ENCODE assay signal across 11 cellular contexts in genomic region chr11:73330569-73331093, GRCh38. TPM values are rescaled to one million over a fixed set of nuclear protein-coding genes. Genes with fewer than 3 reads are reported as not detected.
DNase-seq lines count a peak whose midpoint lies in the region; ATAC-seq, FAIRE-seq and TF ChIP-seq lines count a peak whose summit lies in the region.
"Had no signal": no experiment of that assay in that cellular context is flagged by ENCODE, and none has a peak within 500 bp of the region (broad histone marks: within the 10 kb centered on the region; RNA-seq: fewer than 3 reads in every experiment).

No MANE protein-coding gene starts in this region.

- H3K27ac ChIP-seq in astrocyte (ENCODE audit: low read depth, low read length) = peak overlapping the region; percentile 37
- peak overlapping the region; percentile 65 to 90 (median 81) for H3K27ac ChIP-seq in tibial nerve

- H3K27ac Mint-ChIP-seq in astrocyte (ENCODE audit: unreplicated experiment) = peak overlapping the region; percentile 92
- H3K27ac Mint-ChIP-seq: activated T-cell treated with anti-CD3 and anti-CD28 coated beads, Interleukin-2, amount 50 U/mL, for 72 hours had no signal

- H3K27me3 Mint-ChIP-seq in astrocyte (ENCODE audit: low read depth, unreplicated experiment) = no peaks in the 10 kb centered on the region

- TF ChIP-seq POLR2A in tibial nerve (IDR thresholded peaks at IDR 0.05) = no peak

- peak overlapping the region; percentile 55 for H3K4me3 Mint-ChIP-seq in astrocyte (ENCODE audit: unreplicated experiment)
- H3K4me3 Mint-ChIP-seq: activated T-cell treated with anti-CD3 and anti-CD28 coated beads, Interleukin-2, amount 50 U/mL, for 72 hours had no signal

- H3K79me2 ChIP-seq in astrocyte (ENCODE audit: insufficient read depth, low read length) = peaks cover 85% of the 10 kb centered on the region

- TF ChIP-seq CTCF in astrocyte (IDR thresholded peaks at IDR 0.05; ENCODE audit: insufficient read depth, low read depth, low read length) = peak; percentile 35
- TF ChIP-seq CTCF in tibial nerve (IDR thresholded peaks at IDR 0.05) = peak in 4 of 5 experiments; percentile 30 to 49 (median 30)

- H3K36me3 ChIP-seq in astrocyte (ENCODE audit: insufficient read depth, low read length) (no peaks in the 10 kb centered on the region), tibial nerve (no peaks in the 10 kb centered on the region)

- peaks cover 77% of the 10 kb centered on the region for H4K20me1 ChIP-seq in astrocyte (ENCODE audit: insufficient read depth, low read length)

- ATAC-seq in HG02763 (IDR thresholded peaks at IDR 0.05; ENCODE audit: unreplicated experiment) = no peak
- ATAC-seq: activated T-cell treated with anti-CD3 and anti-CD28 coated beads, Interleukin-2, amount 50 U/mL, for 72 hours had no signal

- no peaks in the 10 kb centered on the region for H3K9me3 ChIP-seq in astrocyte (ENCODE audit: insufficient read depth, low read depth, low read length)
- no peaks in the 10 kb centered on the region for H3K9me3 ChIP-seq in tibial nerve

- H3K4me2 ChIP-seq in astrocyte (ENCODE audit: low read length) = peak overlapping the region; percentile 80

- H3K36me3 Mint-ChIP-seq in astrocyte (ENCODE audit: low read depth, unreplicated experiment) = peaks cover 2% of the 10 kb centered on the region

- H2AFZ ChIP-seq in astrocyte (ENCODE audit: low read depth, low read length) = no peak overlapping the region

- DNase-seq in NCI-H2196 (lab: John Stamatoyannopoulos, UW; ENCODE audit: unreplicated experiment) (peak; percentile 7), NCI-H2196 treated with DMSO at 0.1 percent for 48 hours (lab: John Stamatoyannopoulos, UW; ENCODE audit: unreplicated experiment) (no peak), astrocyte (ENCODE audit: low read depth) (no peak), iris pigment epithelial cell (ENCODE audit: low read depth) (peak; percentile 70), tibial nerve (ENCODE audit: low spot score in 2 of 2) (no peak), epidermal melanocyte (ENCODE audit: insufficient read length, low spot score) (no peak), cortex of kidney (lab: John Stamatoyannopoulos, UW) (no peak)
- DNase-seq: activated T-cell treated with anti-CD3 and anti-CD28 coated beads, Interleukin-2, amount 50 U/mL, for 72 hours; C1 segment of cervical spinal cord had no signal

- H3K9me3 Mint-ChIP-seq in astrocyte (ENCODE audit: unreplicated experiment) = peaks cover 2% of the 10 kb centered on the region
- H3K9me3 Mint-ChIP-seq: activated T-cell treated with anti-CD3 and anti-CD28 coated beads, Interleukin-2, amount 50 U/mL, for 72 hours had no signal

- peaks cover 73% of the 10 kb centered on the region for H3K4me1 ChIP-seq in astrocyte (ENCODE audit: insufficient read depth, low read length)
- H3K4me1 ChIP-seq in tibial nerve = peaks cover 3 to 98% (median 73%) of the 10 kb centered on the region in 4 donors

- H3K27me3 ChIP-seq in astrocyte (ENCODE audit: insufficient read depth, low read length) (no peaks in the 10 kb centered on the region), tibial nerve (no peaks in the 10 kb centered on the region)

- H3K4me1 Mint-ChIP-seq in astrocyte (ENCODE audit: low read depth, unreplicated experiment) = peaks cover 70% of the 10 kb centered on the region

- peak overlapping the region; percentile 9 for H3K9ac ChIP-seq in astrocyte (ENCODE audit: low read length)

- H3K4me3 ChIP-seq in astrocyte (ENCODE audit: insufficient read depth, low read depth, low read length) (no peak overlapping the region), tibial nerve (no peak overlapping the region)

- 39 to 53% methylated on average over 3 of the region's 3 CpGs for WGBS in tibial nerve, 2 donors

- FAIRE-seq in astrocyte (lab: Jason Lieb, UNC) = no peak

- no peak for TF ChIP-seq EP300 in tibial nerve (IDR thresholded peaks at IDR 0.05)

RNA-seq across cellular contexts. Expression of gene ARHGEF17, which starts 22.6 kb away (rescaled TPM):
- total RNA-seq in astrocyte (59.7 and 66.4 TPM in 2 replicates), tibial nerve (100 to 1,000 TPM; 102 to 135 (median 112) TPM)

RNA-seq across cellular contexts. Expression of gene RELT, which starts 45.6 kb away (rescaled TPM):
- total RNA-seq in astrocyte = 3.6 and 5.2 TPM in 2 replicates
- total RNA-seq in tibial nerve = 1 to 10 TPM; 2.4 to 6.0 (median 2.5) TPM

RNA-seq across cellular contexts. Expression of gene P2RY6, which starts 58.5 kb away (rescaled TPM):
- total RNA-seq in astrocyte (0.14 and 0.75 TPM in 2 replicates), tibial nerve (1 to 10 TPM in 1 of 4 donors, under 1 TPM in 2, not detected in 1; 0.63 to 3.3 (median 0.90) TPM)
- total RNA-seq: activated T-cell treated with anti-CD3 and anti-CD28 coated beads, Interleukin-2, amount 50 U/mL, for 72 hours; NCI-H460 had no signal

Comparison
In these comparisons a context has a peak if more than half of its experiments do, and no peak if none do; other contexts are left out.
1. DNase-seq: peak in NCI-H2196 (single experiment) and iris pigment epithelial cell (single experiment); none in NCI-H2196 treated with DMSO at 0.1 percent for 48 hours (single experiment), astrocyte (single experiment), tibial nerve (0 of 2), epidermal melanocyte (single experiment) and cortex of kidney (single experiment).